In the genomic region with DNA sequence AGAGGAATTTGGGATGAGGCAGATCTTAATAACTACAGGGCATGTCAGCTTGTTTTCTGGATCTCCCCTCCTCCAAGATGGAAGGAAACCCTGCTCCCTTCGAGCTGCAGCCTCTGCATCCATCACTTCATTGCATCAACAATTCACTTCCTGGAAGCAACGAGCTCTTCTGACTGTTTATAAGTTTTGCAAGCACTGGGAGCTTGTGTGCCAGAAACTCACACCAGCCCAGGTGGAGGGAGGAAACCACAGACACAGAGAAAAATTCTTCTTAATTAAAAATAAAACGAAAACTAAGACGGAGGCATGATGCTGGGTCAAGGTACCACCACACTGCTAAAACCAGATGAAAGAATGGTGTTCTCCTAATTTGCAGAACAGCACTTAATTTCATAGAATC, we compare ENCODE assay signal across 8 cellular contexts. TPM values are rescaled to one million over a fixed set of nuclear protein-coding genes. Genes with fewer than 3 reads are reported as not detected.
DNase-seq lines count a peak whose midpoint lies in the region; ATAC-seq and TF ChIP-seq lines count a peak whose summit lies in the region.

No MANE protein-coding gene starts in this region.

- peaks cover 56 to 99% (median 81%) of the 10 kb centered on the region in 4 donors for H3K4me1 ChIP-seq in stomach

- no peaks in the 10 kb centered on the region for H3K36me3 ChIP-seq in stomach

- peak overlapping the region in 4 of 5 donors; percentile 8 to 96 (median 86) for H3K27ac ChIP-seq in stomach

- no peak for TF ChIP-seq CTCF in epithelial cell of esophagus (IDR thresholded peaks at IDR 0.05; ENCODE audit: insufficient read depth, low read depth, low read length, missing control alignments)
- TF ChIP-seq CTCF in stomach (IDR thresholded peaks at IDR 0.05) = no peak

- 19 to 27% (median 22%) methylated on average over 4 of the region's 4 CpGs for WGBS in stomach, 5 donors

- no peak overlapping the region for H3K4me3 ChIP-seq in epithelial cell of esophagus (ENCODE audit: low read length)
- H3K4me3 ChIP-seq in stomach = no peak overlapping the region

- no peaks in the 10 kb centered on the region for H3K27me3 ChIP-seq in stomach

- TF ChIP-seq EP300 in stomach (IDR thresholded peaks at IDR 0.05) = peak; percentile 58

- peak; percentile 37 for DNase-seq in activated CD4-positive, alpha-beta T cell treated with anti-CD3 and anti-CD28 coated beads for 48 hours
- no peak for DNase-seq in activated CD4-positive, alpha-beta T cell treated with anti-CD3 and anti-CD28 coated beads, Interleukin-2, amount 50 U/mL, for 48 hours
- DNase-seq in M059J (ENCODE audit: low read depth) (peak; percentile 9), epithelial cell of esophagus (ENCODE audit: low read depth) (peak; percentile 36), stomach (peak; percentile 35), EL (no peak), occipital lobe (lab: John Stamatoyannopoulos, UW) (no peak)

- no peak for TF ChIP-seq POLR2A in stomach (IDR thresholded peaks at IDR 0.05)

- intact Hi-C loops in stomach (cut with DNase I; ENCODE audit: low total_unique reads) = no loop called here

- H3K9me3 ChIP-seq in stomach = no peaks in the 10 kb centered on the region

- ATAC-seq in GM18907 (IDR thresholded peaks at IDR 0.05; ENCODE audit: unreplicated experiment) = no peak

RNA-seq across cellular contexts. Expression of gene LRIG1, which starts 10.6 kb away (rescaled TPM):
- total RNA-seq in M059J (2014; rRNA removed; shearing (Covaris generic)) = 4.8 and 10.0 TPM in 2 replicates
- total RNA-seq in stomach = 100 to 1,000 TPM in 3 of 5 donors, 10 to 100 TPM in 2; 85.8 to 278 (median 101) TPM
- 10 to 100 TPM; 20.2 to 31.5 (median 21.2) TPM for polyA plus RNA-seq in stomach
- total RNA-seq in occipital lobe = 72.7 TPM

Comparison
In these comparisons a context has a peak if more than half of its experiments do, and no peak if none do; other contexts are left out.
1. DNase-seq: peak in activated CD4-positive, alpha-beta T cell treated with anti-CD3 and anti-CD28 coated beads for 48 hours (single experiment), M059J (single experiment), epithelial cell of esophagus (single experiment) and stomach (single experiment); none in activated CD4-positive, alpha-beta T cell treated with anti-CD3 and anti-CD28 coated beads, Interleukin-2, amount 50 U/mL, for 48 hours (0 of 2), EL (single experiment) and occipital lobe (single experiment).